In the genomic region with DNA sequence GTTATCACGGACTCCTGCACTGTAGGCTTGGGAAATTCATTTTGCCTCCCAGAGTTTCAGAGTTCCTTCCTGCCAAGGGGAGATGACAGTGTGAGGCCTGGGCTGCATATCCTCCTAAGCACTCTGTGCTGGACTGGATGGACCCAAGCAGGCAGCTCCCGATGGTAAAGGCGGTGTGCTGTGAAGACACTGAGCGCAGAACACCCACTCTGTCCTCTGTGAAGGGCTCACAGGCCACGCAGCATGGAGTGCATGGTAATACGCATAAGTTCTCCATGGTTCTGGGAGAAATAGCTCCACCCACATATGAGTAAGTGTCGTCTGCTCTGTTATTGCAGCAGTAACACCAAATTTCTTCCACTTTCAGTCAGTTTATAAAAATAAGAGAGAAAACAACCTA, we compare ENCODE assay signal across 22 cellular contexts. TPM values are rescaled to one million over a fixed set of nuclear protein-coding genes. Genes with fewer than 3 reads are reported as not detected.
DNase-seq lines count a peak whose midpoint lies in the region; ATAC-seq and TF ChIP-seq lines count a peak whose summit lies in the region.
"Had no signal": no experiment of that assay in that cellular context is flagged by ENCODE, and none has a peak within 500 bp of the region (broad histone marks: within the 10 kb centered on the region; RNA-seq: fewer than 3 reads in every experiment).

No MANE protein-coding gene starts in this region.

- 90 to 94% methylated on average over 7 of the region's 7 CpGs for WGBS in body of pancreas, 2 donors

- H3K27ac Mint-ChIP-seq in activated CD4-positive, alpha-beta T cell treated with anti-CD3 and anti-CD28 coated beads for 36 hours: no peak overlapping the region
- H3K27ac Mint-ChIP-seq: IgD-negative memory B cell had no signal

- H3K36me3 Mint-ChIP-seq in activated CD4-positive, alpha-beta T cell treated with anti-CD3 and anti-CD28 coated beads for 36 hours (ENCODE audit: low read depth): no peaks in the 10 kb centered on the region
- H3K36me3 Mint-ChIP-seq: IgD-negative memory B cell had no signal

- CTCF ChIA-PET in activated CD4-positive, alpha-beta T cell treated with anti-CD3 and anti-CD28 coated beads for 36 hours (lab: Charles Lee): no interaction called here

- H3K36me3 ChIP-seq in parathyroid adenoma (ENCODE audit: control insufficient read depth, insufficient read depth, low read length) (no peaks in the 10 kb centered on the region), body of pancreas (replicated peaks in 1 of 2; ENCODE audit: insufficient read depth in 1 of 2, low read depth in 2 of 2) (no peaks in the 10 kb centered on the region)
- H3K36me3 ChIP-seq: HAP-1, SJSA1 had no signal

- no peak for TF ChIP-seq POLR2A in body of pancreas (IDR thresholded peaks at IDR 0.05)

- H2AFZ ChIP-seq in parathyroid adenoma: peak overlapping the region; percentile 74

- H3K4me3 ChIP-seq in parathyroid adenoma (ENCODE audit: low read depth, low read length): no peak overlapping the region
- H3K4me3 ChIP-seq in body of pancreas: no peak overlapping the region
- H3K4me3 ChIP-seq: HAP-1, SJSA1 had no signal

- no peak overlapping the region for H3K4me2 ChIP-seq in parathyroid adenoma (ENCODE audit: low read length)

- no peaks in the 10 kb centered on the region for H3K9me3 Mint-ChIP-seq in activated CD4-positive, alpha-beta T cell treated with anti-CD3 and anti-CD28 coated beads for 36 hours (ENCODE audit: low read depth)
- H3K9me3 Mint-ChIP-seq: IgD-negative memory B cell had no signal

- intact Hi-C loops in activated CD4-positive, alpha-beta T cell treated with anti-CD3 and anti-CD28 coated beads for 36 hours (cut with DNase I, micrococcal nuclease): no loop called here
- intact Hi-C loops in body of pancreas (cut with DNase I): no loop called here

- peaks cover 33% of the 10 kb centered on the region for H3K27me3 Mint-ChIP-seq in activated CD4-positive, alpha-beta T cell treated with anti-CD3 and anti-CD28 coated beads for 36 hours

- H3K9ac ChIP-seq in parathyroid adenoma: no peak overlapping the region

- peak; percentile 6 for DNase-seq in activated CD4-positive, alpha-beta T cell treated with anti-CD3 and anti-CD28 coated beads for 48 hours
- no peak for DNase-seq in activated CD4-positive, alpha-beta T cell treated with anti-CD3 and anti-CD28 coated beads for 36 hours
- DNase-seq in iris pigment epithelial cell (ENCODE audit: low read depth) (peak; percentile 9), body of pancreas (no peak)
- DNase-seq: AML-193, MV-4-11, NCI-H1105 treated with DMSO at 0.1 percent for 48 hours, NCI-H1694, NCI-H446 treated with DMSO at 0.1 percent for 48 hours, NCI-H526 treated with DMSO at 0.1 percent for 48 hours, OCI-M1 had no signal

- H3K27ac ChIP-seq in parathyroid adenoma (peak overlapping the region; percentile 95), body of pancreas (no peak overlapping the region)
- H3K27ac ChIP-seq: 22Rv1, C4-2B, SJSA1 had no signal

- H3K9me3 ChIP-seq in parathyroid adenoma (ENCODE audit: control insufficient read depth, low read length) (no peaks in the 10 kb centered on the region), body of pancreas (no peaks in the 10 kb centered on the region)
- H3K9me3 ChIP-seq: HAP-1, SJSA1 had no signal

- no peak overlapping the region for H3K4me3 Mint-ChIP-seq in activated CD4-positive, alpha-beta T cell treated with anti-CD3 and anti-CD28 coated beads for 36 hours
- H3K4me3 Mint-ChIP-seq: IgD-negative memory B cell had no signal

- H3K4me1 Mint-ChIP-seq in activated CD4-positive, alpha-beta T cell treated with anti-CD3 and anti-CD28 coated beads for 36 hours: peaks cover 3% of the 10 kb centered on the region
- H3K4me1 Mint-ChIP-seq: IgD-negative memory B cell had no signal

- no peaks in the 10 kb centered on the region for H3K79me2 ChIP-seq in parathyroid adenoma

- TF ChIP-seq CTCF in parathyroid adenoma (IDR thresholded peaks at IDR 0.05) (no peak), body of pancreas (IDR thresholded peaks at IDR 0.05) (no peak)

- H3K27me3 ChIP-seq in parathyroid adenoma (ENCODE audit: control insufficient read depth, insufficient read depth, low read length): no peaks in the 10 kb centered on the region
- H3K27me3 ChIP-seq in body of pancreas: no peaks in the 10 kb centered on the region
- H3K27me3 ChIP-seq: SJSA1 had no signal

- ATAC-seq in activated CD4-positive, alpha-beta T cell treated with anti-CD3 and anti-CD28 coated beads for 36 hours: no peak
- ATAC-seq in HG03521 (IDR thresholded peaks at IDR 0.05; ENCODE audit: unreplicated experiment): no peak
- ATAC-seq in GM19351 (IDR thresholded peaks at IDR 0.05; ENCODE audit: unreplicated experiment): no peak
- ATAC-seq in HG03095 (IDR thresholded peaks at IDR 0.05; ENCODE audit: unreplicated experiment): no peak
- no peak for ATAC-seq in body of pancreas

- H3K4me1 ChIP-seq in parathyroid adenoma (peaks cover 82% of the 10 kb centered on the region), body of pancreas (peaks cover 17% of the 10 kb centered on the region)
- H3K4me1 ChIP-seq: HAP-1 had no signal

- POLR2A ChIA-PET in activated CD4-positive, alpha-beta T cell treated with anti-CD3 and anti-CD28 coated beads for 36 hours (lab: Charles Lee): no interaction called here

RNA-seq across cellular contexts. Expression of gene TMEM30B, which starts 55.8 kb away (rescaled TPM):
- total RNA-seq in activated CD4-positive, alpha-beta T cell treated with anti-CD3 and anti-CD28 coated beads for 36 hours: 1 to 10 TPM; 1.3 to 2.1 TPM
- 10 to 100 TPM; 14.5 to 30.4 TPM for total RNA-seq in body of pancreas
- total RNA-seq: Daoy, M059J, SJSA1 had no signal

Comparison
In these comparisons a context has a peak if more than half of its experiments do, and no peak if none do; other contexts are left out.
1. DNase-seq: peak in activated CD4-positive, alpha-beta T cell treated with anti-CD3 and anti-CD28 coated beads for 48 hours (single experiment) and iris pigment epithelial cell (single experiment); none in activated CD4-positive, alpha-beta T cell treated with anti-CD3 and anti-CD28 coated beads for 36 hours (single experiment) and body of pancreas (0 of 4).
2. RNA of gene TMEM30B, which starts 55.8 kb away (total RNA-seq): 14.5 to 30.4 TPM in body of pancreas; 1.3 to 2.1 TPM in activated CD4-positive, alpha-beta T cell treated with anti-CD3 and anti-CD28 coated beads for 36 hours; every median in the first group is over 4 times any median in the second.